ENCODE assay signal across 10 cellular contexts in the genomic region with DNA sequence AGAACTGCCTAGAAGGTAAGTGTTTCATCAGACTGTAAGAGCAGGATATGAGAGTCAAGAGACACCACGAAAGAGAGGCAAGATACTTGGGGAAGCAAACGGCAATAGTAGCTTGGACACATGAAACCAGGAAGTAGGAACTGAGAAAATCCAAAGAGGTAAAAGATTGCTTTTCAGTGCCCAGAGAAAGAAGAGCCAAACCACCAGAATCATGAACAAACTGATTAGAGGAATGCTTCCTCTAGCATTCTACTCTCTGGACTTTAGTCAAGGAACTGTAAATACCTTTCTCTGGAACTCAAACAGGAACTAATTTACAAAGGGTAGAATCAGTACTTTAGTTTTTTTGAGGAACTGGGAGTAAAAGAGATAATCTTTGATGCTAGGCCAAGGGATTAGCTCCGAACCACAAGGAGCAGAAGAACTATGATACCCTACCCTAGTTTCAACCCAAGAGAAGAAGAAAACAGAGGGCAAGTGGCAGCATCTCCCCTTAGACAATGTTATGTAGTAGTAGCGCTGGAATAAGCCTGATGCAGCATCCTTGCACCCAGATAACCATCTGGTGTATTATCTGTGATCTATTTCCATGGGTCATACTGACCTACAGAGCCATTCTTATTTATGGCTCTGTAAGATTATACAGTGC. TPM values are rescaled to one million over a fixed set of nuclear protein-coding genes. Genes with fewer than 3 reads are reported as not detected.
DNase-seq lines count a peak whose midpoint lies in the region; ATAC-seq and TF ChIP-seq lines count a peak whose summit lies in the region.
"Had no signal": no experiment of that assay in that cellular context is flagged by ENCODE, and none has a peak within 500 bp of the region (broad histone marks: within the 10 kb centered on the region; RNA-seq: fewer than 3 reads in every experiment).

No MANE protein-coding gene starts in this region.

- H3K27ac ChIP-seq in MM.1S (ENCODE audit: low read length) (peak overlapping the region; percentile 12; the same call in 1 of the 2 replicates), suprapubic skin (no peak overlapping the region)

- H3F3A ChIP-seq in MM.1S (ENCODE audit: insufficient read depth, low read length) = peaks cover 3% of the 10 kb centered on the region; the same call in 1 of the 2 replicates

- POLR2A ChIA-PET in BJ (lab: Charles Lee) = no interaction called here

- H3K36me3 ChIP-seq in BJ (ENCODE audit: control insufficient read depth, insufficient read depth, low read length) = no peaks in the 10 kb centered on the region
- no peaks in the 10 kb centered on the region for H3K36me3 ChIP-seq in MM.1S (replicated peaks; ENCODE audit: insufficient read depth, low read length)
- peaks cover 31% of the 10 kb centered on the region for H3K36me3 ChIP-seq in suprapubic skin

- H3K4me1 ChIP-seq in MM.1S (ENCODE audit: low read length) (peaks cover 17% of the 10 kb centered on the region), suprapubic skin (peaks cover 15% of the 10 kb centered on the region)

- H3K9me2 ChIP-seq in MM.1S (replicated peaks; ENCODE audit: insufficient read depth, low read length) = no peaks in the 10 kb centered on the region

- CTCF ChIA-PET in BJ (lab: Yijun Ruan, JAX) = interaction anchor here (0.6 to 1.4 kb wide), 4 partner anchors 51 to 918 kb away, joined by 3 to 4 read pairs (median 4); no protein-coding TSS in a partner anchor

- no peak for TF ChIP-seq EP300 in suprapubic skin (IDR thresholded peaks at IDR 0.05)

- H3K4me3 ChIP-seq in BJ (ENCODE audit: low read depth, low read length) = no peak overlapping the region
- H3K4me3 ChIP-seq in MM.1S (ENCODE audit: low read length) = no peak overlapping the region
- no peak overlapping the region for H3K4me3 ChIP-seq in suprapubic skin

- H3K4me2 ChIP-seq in MM.1S (ENCODE audit: low read depth, low read length) = peak overlapping the region; percentile 33; the same call in 1 of the 2 replicates

- DNase-seq in BJ (ENCODE audit: low read depth) = peak; percentile 7
- DNase-seq in MM.1S = peak; percentile 9
- DNase-seq in fibroblast of peridontal ligament (ENCODE audit: extremely low read depth) = peak; percentile 72
- no peak for DNase-seq in mesenteric fat pad (ENCODE audit: low spot score)
- DNase-seq in activated naive CD4-positive, alpha-beta T cell treated with Interleukin-2 at 50 U/mL for 16 hours = no peak
- no peak for DNase-seq in iPS-NIHi11 (ENCODE audit: low spot score)
- DNase-seq in suprapubic skin (ENCODE audit: low spot score in 2 of 2) = no peak
- DNase-seq: DND-41 had no signal

- no peak for TF ChIP-seq POLR2A in suprapubic skin (IDR thresholded peaks at IDR 0.05)

- H3K9ac ChIP-seq in MM.1S (ENCODE audit: low read length) = no peak overlapping the region

- TF ChIP-seq CTCF in BJ (IDR thresholded peaks at IDR 0.05; ENCODE audit: insufficient read depth, low read depth, low read length) (no peak), MM.1S (IDR thresholded peaks at IDR 0.05; ENCODE audit: low read length) (no peak), suprapubic skin (IDR thresholded peaks at IDR 0.05) (no peak)

- H3K9me3 ChIP-seq in MM.1S (replicated peaks; ENCODE audit: insufficient read depth, low read length) (no peaks in the 10 kb centered on the region), suprapubic skin (no peaks in the 10 kb centered on the region)

- no peaks in the 10 kb centered on the region for H4K20me1 ChIP-seq in MM.1S (ENCODE audit: insufficient read depth, low read length)

- peak; percentile 68 for ATAC-seq in GM21423 (IDR thresholded peaks at IDR 0.05; ENCODE audit: unreplicated experiment)

- H3K27me3 ChIP-seq in BJ (ENCODE audit: control insufficient read depth, insufficient read depth, low read length) = no peaks in the 10 kb centered on the region
- H3K27me3 ChIP-seq in MM.1S (replicated peaks; ENCODE audit: insufficient read depth, low read length) = no peaks in the 10 kb centered on the region
- H3K27me3 ChIP-seq in suprapubic skin = no peaks in the 10 kb centered on the region

- WGBS in suprapubic skin = 46% methylated on average over 4 of the region's 4 CpGs

- no peak overlapping the region for H2AFZ ChIP-seq in MM.1S (ENCODE audit: low read length)

- H3K79me2 ChIP-seq in MM.1S (ENCODE audit: low read length) = no peaks in the 10 kb centered on the region

RNA-seq across cellular contexts. Expression of a gene that starts 41.3 kb away (rescaled TPM):
- not detected in 2 replicates for polyA plus RNA-seq in BJ (2011; rRNA removed)
- not detected in 2 replicates for polyA minus RNA-seq in BJ (2011; rRNA and poly(A)+ RNA removed)
- total RNA-seq in mesenteric fat pad (not detected), suprapubic skin (not detected)
- total RNA-seq: activated naive CD4-positive, alpha-beta T cell treated with anti-CD3 and anti-CD28 coated beads, Interleukin-2, amount 50 U/mL, for 72 hours had no signal

RNA-seq across cellular contexts. Expression of a gene that starts 47.2 kb away (rescaled TPM):
- 12.1 and 14.3 TPM in 2 replicates for polyA plus RNA-seq in BJ (2011; rRNA removed)
- polyA minus RNA-seq in BJ (2011; rRNA and poly(A)+ RNA removed) = 34.4 and 37.7 TPM in 2 replicates
- 82.2 TPM for total RNA-seq in mesenteric fat pad
- total RNA-seq in suprapubic skin = 10 to 100 TPM; 29.0 to 49.6 (median 36.9) TPM

RNA-seq across cellular contexts. Expression of a gene that starts 48.3 kb away (rescaled TPM):
- polyA plus RNA-seq in BJ (2011; rRNA removed) = 9.4 and 18.8 TPM in 2 replicates
- polyA minus RNA-seq in BJ (2011; rRNA and poly(A)+ RNA removed) = 8.7 and 11.4 TPM in 2 replicates
- total RNA-seq in mesenteric fat pad (13.0 TPM), suprapubic skin (10 to 100 TPM in 3 of 4 donors, 1 to 10 TPM in 1; 7.0 to 14.6 (median 12.8) TPM)

Comparison
In these comparisons a context has a peak if more than half of its experiments do, and no peak if none do; other contexts are left out.
1. DNase-seq: peak in BJ (single experiment), MM.1S (single experiment) and fibroblast of peridontal ligament (single experiment); none in mesenteric fat pad (single experiment), activated naive CD4-positive, alpha-beta T cell treated with Interleukin-2 at 50 U/mL for 16 hours (single experiment), iPS-NIHi11 (single experiment) and suprapubic skin (0 of 2).